Comparison of ENCODE assay signal across 23 cellular contexts in genomic region chr12:53963434-53964314, GRCh38. TPM values are rescaled to one million over a fixed set of nuclear protein-coding genes. Genes with fewer than 3 reads are reported as not detected.
DNase-seq lines count a peak whose midpoint lies in the region; ATAC-seq and TF ChIP-seq lines count a peak whose summit lies in the region.
"Had no signal": no experiment of that assay in that cellular context is flagged by ENCODE, and none has a peak within 500 bp of the region (broad histone marks: within the 10 kb centered on the region; RNA-seq: fewer than 3 reads in every experiment).

No MANE protein-coding gene starts in this region.

- no peak for TF ChIP-seq CTCF in esophagus muscularis mucosa (IDR thresholded peaks at IDR 0.05)

- H3K27ac Mint-ChIP-seq in activated T-cell treated with anti-CD3 and anti-CD28 coated beads, Interleukin-2, amount 50 U/mL, for 72 hours, result peak overlapping the region; percentile 71
- H3K27ac Mint-ChIP-seq: activated CD8-positive, alpha-beta T cell treated with anti-CD3 and anti-CD28 coated beads, Interleukin-2, amount 10 ng/mL, durations not matched to agents 7 days and 5 days; CD4-positive, CD25-positive, alpha-beta regulatory T cell; stimulated activated memory B cell treated with anti-CD40 and anti-IgM and Interleukin-4, amounts not matched to agents 10 μg/mL and 1 μg/mL and 100 μg/mL, for 72 hours had no signal

- H3K27me3 Mint-ChIP-seq in activated T-cell treated with anti-CD3 and anti-CD28 coated beads, Interleukin-2, amount 50 U/mL, for 72 hours (ENCODE audit: low read depth), result peaks cover 92% of the 10 kb centered on the region

- TF ChIP-seq EP300 in esophagus muscularis mucosa (IDR thresholded peaks at IDR 0.05), result no peak

- H3K9ac ChIP-seq in skeletal muscle tissue (ENCODE audit: low read depth in 1 of 3, low read length in 3 of 3), result peak overlapping the region in 1 of 3 donors; percentile 14

- H3K4me1 ChIP-seq in SJSA1 (replicated peaks), result peaks cover 28% of the 10 kb centered on the region
- peaks cover 0 to 18% (median 9%) of the 10 kb centered on the region in 3 donors for H3K4me1 ChIP-seq in skeletal muscle tissue (ENCODE audit: control insufficient read depth in 3 of 3, insufficient read depth in 3 of 3, low read length in 3 of 3)
- H3K4me1 ChIP-seq in esophagus muscularis mucosa, result peaks cover 4 to 40% (median 25%) of the 10 kb centered on the region in 4 donors
- H3K4me1 ChIP-seq: prostate gland had no signal

- no peaks in the 10 kb centered on the region for H3K9me3 Mint-ChIP-seq in activated T-cell treated with anti-CD3 and anti-CD28 coated beads, Interleukin-2, amount 50 U/mL, for 72 hours

- TF ChIP-seq POLR2A in esophagus muscularis mucosa (IDR thresholded peaks at IDR 0.05; ENCODE audit: low read depth), result no peak

- H3K27ac ChIP-seq in SJSA1 (peak overlapping the region; percentile 81), skeletal muscle tissue (ENCODE audit: low read depth, low read length) (peak overlapping the region; percentile 78), esophagus muscularis mucosa (replicated peaks in 1 of 4) (no peak overlapping the region)
- H3K27ac ChIP-seq: A549, prostate gland, WERI-Rb-1 had no signal

- no peaks in the 10 kb centered on the region for H3K9me3 ChIP-seq in SJSA1 (replicated peaks)
- no peaks in the 10 kb centered on the region for H3K9me3 ChIP-seq in skeletal muscle tissue (ENCODE audit: control insufficient read depth in 3 of 3, low read length in 3 of 3)
- no peaks in the 10 kb centered on the region for H3K9me3 ChIP-seq in esophagus muscularis mucosa
- H3K9me3 ChIP-seq: A549, prostate gland had no signal

- peaks cover 32% of the 10 kb centered on the region for H3K36me3 ChIP-seq in SJSA1
- no peaks in the 10 kb centered on the region for H3K36me3 ChIP-seq in skeletal muscle tissue (ENCODE audit: control insufficient read depth in 3 of 3, insufficient read depth in 3 of 3, low read length in 3 of 3)
- H3K36me3 ChIP-seq in esophagus muscularis mucosa, result no peaks in the 10 kb centered on the region
- H3K36me3 ChIP-seq: prostate gland, WERI-Rb-1 had no signal

- 11% methylated on average over 32 of the region's 38 CpGs for WGBS in esophagus muscularis mucosa

- intact Hi-C loops in esophagus muscularis mucosa (cut with DNase I), result no loop called here

- H3K4me3 ChIP-seq in SJSA1, result peak overlapping the region; percentile 60
- peak overlapping the region in 1 of 3 donors; percentile 27 for H3K4me3 ChIP-seq in skeletal muscle tissue (ENCODE audit: low read length in 3 of 3)
- H3K4me3 ChIP-seq in esophagus muscularis mucosa, result no peak overlapping the region
- H3K4me3 ChIP-seq: A549, prostate gland had no signal

- peak overlapping the region; percentile 52 to 76 for H3K4me3 Mint-ChIP-seq in activated T-cell treated with anti-CD3 and anti-CD28 coated beads, Interleukin-2, amount 50 U/mL, for 72 hours
- H3K4me3 Mint-ChIP-seq: stimulated activated memory B cell treated with anti-CD40 and anti-IgM and Interleukin-4, amounts not matched to agents 10 μg/mL and 1 μg/mL and 100 μg/mL, for 72 hours had no signal

- no peaks in the 10 kb centered on the region for H3K36me3 Mint-ChIP-seq in activated T-cell treated with anti-CD3 and anti-CD28 coated beads, Interleukin-2, amount 50 U/mL, for 72 hours (ENCODE audit: insufficient read depth in 2 of 2)
- H3K36me3 Mint-ChIP-seq: CD4-positive, CD25-positive, alpha-beta regulatory T cell had no signal

- no peak for DNase-seq in activated T-cell treated with anti-CD3 and anti-CD28 coated beads, Interleukin-2, amount 50 U/mL, for 72 hours
- DNase-seq in activated T-cell treated with anti-CD3 and anti-CD28 coated beads, Interleukin-2, amount 50 U/mL, for 48 hours, result no peak
- peak; percentile 68 to 79 for DNase-seq in SJSA1 (ENCODE audit: low read depth in 1 of 2, low spot score in 2 of 2)
- DNase-seq in islet precursor cell, result peak; percentile 87
- DNase-seq in esophagus muscularis mucosa (ENCODE audit: extremely low spot score), result no peak
- DNase-seq in NCI-H1092 (lab: John Stamatoyannopoulos, UW), result no peak
- DNase-seq in left lobe of liver (ENCODE audit: low spot score), result no peak
- DNase-seq: activated CD8-positive, alpha-beta T cell treated with anti-CD3 and anti-CD28 coated beads, Interleukin-2, amount 10 ng/mL, durations not matched to agents 7 days and 5 days; CD4-positive, CD25-positive, alpha-beta regulatory T cell; DND-41; foreskin melanocyte; MM.1S; NCI-H1694 treated with DMSO at 0.1 percent for 48 hours; NCI-H345; NK-92 treated with Interleukin-12 subunit alpha and Interleukin-12 subunit beta, amount 100 ng/mL, for 24 hours; WERI-Rb-1 had no signal

- ATAC-seq in activated T-cell treated with anti-CD3 and anti-CD28 coated beads, Interleukin-2, amount 50 U/mL, for 72 hours (replicated peaks in 1 of 2), result no peak
- no peak for ATAC-seq in left lobe of liver
- ATAC-seq: A549; activated CD8-positive, alpha-beta T cell treated with anti-CD3 and anti-CD28 coated beads, Interleukin-2, amount 10 ng/mL, durations not matched to agents 7 days and 5 days; stimulated activated memory B cell treated with anti-CD40 and anti-IgM and Interleukin-4, amounts not matched to agents 10 μg/mL and 1 μg/mL and 100 μg/mL, for 72 hours had no signal

- peaks cover 47% of the 10 kb centered on the region for H3K4me1 Mint-ChIP-seq in activated T-cell treated with anti-CD3 and anti-CD28 coated beads, Interleukin-2, amount 50 U/mL, for 72 hours (ENCODE audit: low read depth)

- H3K27me3 ChIP-seq in SJSA1 (replicated peaks) (no peaks in the 10 kb centered on the region), skeletal muscle tissue (ENCODE audit: control insufficient read depth in 3 of 3, insufficient read depth in 3 of 3, low read length in 3 of 3) (peaks cover 76 to 95% (median 93%) of the 10 kb centered on the region in 3 donors), esophagus muscularis mucosa (peaks cover 9 to 100% (median 90%) of the 10 kb centered on the region in 4 donors)

RNA-seq across cellular contexts. Expression of gene HOXC12, which starts 9.0 kb away (rescaled TPM):
- not detected for total RNA-seq in activated T-cell treated with anti-CD3 and anti-CD28 coated beads, Interleukin-2, amount 50 U/mL, for 72 hours
- total RNA-seq in SJSA1 (2014; rRNA removed; shearing (Covaris generic)), result 8.6 and 11.0 TPM in 2 replicates
- total RNA-seq in skeletal muscle tissue (not detected), esophagus muscularis mucosa (not detected), left lobe of liver (not detected)
- total RNA-seq: activated CD8-positive, alpha-beta T cell treated with anti-CD3 and anti-CD28 coated beads, Interleukin-2, amount 10 ng/mL, durations not matched to agents 7 days and 5 days; CD4-positive, CD25-positive, alpha-beta regulatory T cell; chondrocyte; liver; prostate gland; urinary bladder had no signal

RNA-seq across cellular contexts. Expression of gene HOXC11, which starts 9.3 kb away (rescaled TPM):
- total RNA-seq in activated T-cell treated with anti-CD3 and anti-CD28 coated beads, Interleukin-2, amount 50 U/mL, for 72 hours, result not detected
- total RNA-seq in SJSA1 (2014; rRNA removed; shearing (Covaris generic)), result 4.3 and 4.6 TPM in 2 replicates
- total RNA-seq in skeletal muscle tissue (0.52 TPM), esophagus muscularis mucosa (not detected), left lobe of liver (not detected)
- total RNA-seq: activated CD8-positive, alpha-beta T cell treated with anti-CD3 and anti-CD28 coated beads, Interleukin-2, amount 10 ng/mL, durations not matched to agents 7 days and 5 days; CD4-positive, CD25-positive, alpha-beta regulatory T cell; chondrocyte; liver; prostate gland had no signal

RNA-seq across cellular contexts. Expression of gene HOTAIR, which starts 11.1 kb away (rescaled TPM):
- total RNA-seq in activated T-cell treated with anti-CD3 and anti-CD28 coated beads, Interleukin-2, amount 50 U/mL, for 72 hours, result not detected
- total RNA-seq in SJSA1 (2014; rRNA removed; shearing (Covaris generic)), result 11.1 and 13.5 TPM in 2 replicates
- total RNA-seq in skeletal muscle tissue, result 2.1 TPM
- total RNA-seq in esophagus muscularis mucosa, result not detected
- not detected for total RNA-seq in left lobe of liver
- total RNA-seq: activated CD8-positive, alpha-beta T cell treated with anti-CD3 and anti-CD28 coated beads, Interleukin-2, amount 10 ng/mL, durations not matched to agents 7 days and 5 days; CD4-positive, CD25-positive, alpha-beta regulatory T cell; chondrocyte; liver had no signal

RNA-seq across cellular contexts. Expression of gene HOXC10, which starts 21.3 kb away (rescaled TPM):
- not detected for total RNA-seq in activated T-cell treated with anti-CD3 and anti-CD28 coated beads, Interleukin-2, amount 50 U/mL, for 72 hours
- 3.2 and 7.5 TPM in 2 replicates for total RNA-seq in SJSA1 (2014; rRNA removed; shearing (Covaris generic))
- total RNA-seq in skeletal muscle tissue, result 3.7 TPM
- not detected for total RNA-seq in esophagus muscularis mucosa
- total RNA-seq in left lobe of liver, result 0.33 TPM
- total RNA-seq: activated CD8-positive, alpha-beta T cell treated with anti-CD3 and anti-CD28 coated beads, Interleukin-2, amount 10 ng/mL, durations not matched to agents 7 days and 5 days; CD4-positive, CD25-positive, alpha-beta regulatory T cell; chondrocyte; liver had no signal

RNA-seq across cellular contexts. Expression of gene HOXC13, which starts 25.0 kb away (rescaled TPM):
- total RNA-seq in activated T-cell treated with anti-CD3 and anti-CD28 coated beads, Interleukin-2, amount 50 U/mL, for 72 hours, result not detected
- total RNA-seq in SJSA1 (2014; rRNA removed; shearing (Covaris generic)), result 6.0 and 7.2 TPM in 2 replicates
- total RNA-seq in skeletal muscle tissue (not detected), esophagus muscularis mucosa (not detected), left lobe of liver (not detected)
- total RNA-seq: activated CD8-positive, alpha-beta T cell treated with anti-CD3 and anti-CD28 coated beads, Interleukin-2, amount 10 ng/mL, durations not matched to agents 7 days and 5 days; CD4-positive, CD25-positive, alpha-beta regulatory T cell; chondrocyte; liver; urinary bladder had no signal

Comparison
In these comparisons a context has a peak if more than half of its experiments do, and no peak if none do; other contexts are left out.
1. DNase-seq: peak in SJSA1 (2 of 2) and islet precursor cell (single experiment); none in activated T-cell treated with anti-CD3 and anti-CD28 coated beads, Interleukin-2, amount 50 U/mL, for 72 hours (0 of 2), activated T-cell treated with anti-CD3 and anti-CD28 coated beads, Interleukin-2, amount 50 U/mL, for 48 hours (0 of 2), esophagus muscularis mucosa (single experiment), NCI-H1092 (single experiment) and left lobe of liver (single experiment).
2. H3K27ac ChIP-seq: peak in SJSA1 (single experiment) and skeletal muscle tissue (single experiment); none in esophagus muscularis mucosa (0 of 4).